In genomic region chr5:109590799-109591198, GRCh38 we compare ENCODE assay signal across 1 cellular context.
TF ChIP-seq lines count a peak whose summit lies in the region.

No MANE protein-coding gene starts in this region.

TF ChIP-seq in GM23338, 12 proteins besides CTCF, POLR2A, EP300 and RAD21 (continued from another document):
- TF ChIP-seq ZNF114 (CRISPR knock-in tag; IDR thresholded peaks at IDR 0.05), result no peak
- TF ChIP-seq ETS1 (IDR thresholded peaks at IDR 0.05), result no peak
- TF ChIP-seq ZNF462 (CRISPR knock-in tag; IDR thresholded peaks at IDR 0.05), result no peak
- TF ChIP-seq POLR2AphosphoS5 (IDR thresholded peaks at IDR 0.05; ENCODE audit: low read depth), result no peak
- no peak for TF ChIP-seq ZNF331 (CRISPR knock-in tag; IDR thresholded peaks at IDR 0.05; ENCODE audit: low read depth)
- TF ChIP-seq EZH2 (IDR thresholded peaks at IDR 0.05; ENCODE audit: low read depth, unreplicated experiment), result no peak
